ENCODE assay signal across 17 cellular contexts in the genomic region with DNA sequence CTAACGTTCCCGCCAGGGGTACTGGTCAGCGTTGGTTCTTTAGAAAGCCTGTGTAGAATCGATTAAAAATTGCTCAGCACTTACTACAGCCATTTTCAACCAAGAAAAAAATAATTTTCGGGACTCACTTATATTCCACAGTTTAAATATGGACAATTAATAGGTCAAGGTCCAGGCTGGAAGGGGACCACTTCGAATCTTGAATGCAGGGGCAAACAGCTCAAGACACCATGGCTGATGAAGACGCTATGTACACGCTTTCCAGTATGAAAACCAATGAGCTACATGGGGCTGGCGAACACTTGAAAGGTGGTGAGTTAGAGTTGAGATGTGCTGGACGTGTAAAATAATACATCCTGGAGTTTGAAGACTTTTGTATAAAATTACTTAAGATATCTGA.
A peak's percentile ranks its signal among the peaks of the same experiment; 100 is the strongest.
DNase-seq lines count a peak whose midpoint lies in the region; ATAC-seq and TF ChIP-seq lines count a peak whose summit lies in the region.
"Had no signal": no experiment of that assay in that cellular context is flagged by ENCODE, and none has a peak within 500 bp of the region (broad histone marks: within the 10 kb centered on the region; RNA-seq: fewer than 3 reads in every experiment).

No MANE protein-coding gene starts in this region.

- H3K4me3 ChIP-seq in CD4-positive, alpha-beta memory T cell (ENCODE audit: low read length in 2 of 2), result no peak overlapping the region
- H3K4me3 ChIP-seq in RWPE2 (ENCODE audit: severe bottlenecking), result no peak overlapping the region
- H3K4me3 ChIP-seq in effector memory CD4-positive, alpha-beta T cell (ENCODE audit: insufficient read depth, low read depth, low read length, poor library complexity, severe bottlenecking), result no peak overlapping the region
- H3K4me3 ChIP-seq: GM23338, Peyer's patch had no signal

- H3K9me3 Mint-ChIP-seq in activated T-cell treated with anti-CD3 and anti-CD28 coated beads, Interleukin-2, amount 50 U/mL, for 4 hours, result no peaks in the 10 kb centered on the region
- no peaks in the 10 kb centered on the region for H3K9me3 Mint-ChIP-seq in CD4-positive, alpha-beta memory T cell
- H3K9me3 Mint-ChIP-seq: GM23338, IgD-negative memory B cell had no signal

- CTCF ChIA-PET in CD4-positive, alpha-beta memory T cell (lab: Charles Lee; ENCODE audit: partially characterized antibody), result interaction anchor here (1.5 to 2.3 kb wide), 3 partner anchors 9 to 88 kb away, joined by 5 to 10 read pairs (median 10); partner anchors contain the start of gene PRKCQ

- intact Hi-C loops in CD4-positive, alpha-beta memory T cell (cut with micrococcal nuclease), result no loop called here

- no peak for TF ChIP-seq CTCF in RWPE2 (IDR thresholded peaks at IDR 0.05; ENCODE audit: poor library complexity, severe bottlenecking)

- no peaks in the 10 kb centered on the region for H3K27me3 Mint-ChIP-seq in activated T-cell treated with anti-CD3 and anti-CD28 coated beads, Interleukin-2, amount 50 U/mL, for 4 hours (ENCODE audit: low read depth)
- no peaks in the 10 kb centered on the region for H3K27me3 Mint-ChIP-seq in CD4-positive, alpha-beta memory T cell

- peak overlapping the region in 3 of 7 donors; percentile 99 to 100 (median 99) for H3K27ac Mint-ChIP-seq in CD4-positive, alpha-beta memory T cell
- H3K27ac Mint-ChIP-seq: B cell, GM23338 had no signal

- DNase-seq in activated T-cell treated with anti-CD3 and anti-CD28 coated beads, Interleukin-2, amount 50 U/mL, for 4 hours, result no peak
- no peak for DNase-seq in activated T-cell treated with anti-CD3 and anti-CD28 coated beads, Interleukin-2, amount 50 U/mL, for 48 hours
- DNase-seq in CD4-positive, alpha-beta memory T cell, result no peak
- DNase-seq in RWPE2 (ENCODE audit: low spot score) (no peak), NCI-H2081 (lab: John Stamatoyannopoulos, UW) (no peak), COR-L47 (lab: John Stamatoyannopoulos, UW) (no peak), GOT3 (lab: John Stamatoyannopoulos, UW) (no peak)
- no peak for DNase-seq in effector memory CD4-positive, alpha-beta T cell
- DNase-seq: ACHN, DMS 273 treated with DMSO at 0.1 percent for 48 hours, NCI-H1436, NCI-H2029 treated with DMSO at 0.1 percent for 48 hours, NCI-H510A treated with DMSO at 0.1 percent for 48 hours, Peyer's patch had no signal

- H3K4me1 ChIP-seq in CD4-positive, alpha-beta memory T cell (ENCODE audit: insufficient read depth, low read length), result peaks cover 60% of the 10 kb centered on the region
- peaks cover 26% of the 10 kb centered on the region for H3K4me1 ChIP-seq in RWPE2 (ENCODE audit: insufficient read depth, poor library complexity, severe bottlenecking)
- H3K4me1 ChIP-seq in effector memory CD4-positive, alpha-beta T cell (ENCODE audit: control insufficient read depth, insufficient read depth, low read length, poor library complexity, severe bottlenecking), result peaks cover 35% of the 10 kb centered on the region
- H3K4me1 ChIP-seq: Peyer's patch had no signal

- H3K36me3 Mint-ChIP-seq in activated T-cell treated with anti-CD3 and anti-CD28 coated beads, Interleukin-2, amount 50 U/mL, for 4 hours (ENCODE audit: insufficient read depth), result peaks cover 27% of the 10 kb centered on the region
- peaks cover 39 to 45% of the 10 kb centered on the region in 2 donors for H3K36me3 Mint-ChIP-seq in CD4-positive, alpha-beta memory T cell

- POLR2A ChIA-PET in CD4-positive, alpha-beta memory T cell (lab: Charles Lee; ENCODE audit: partially characterized antibody), result interaction anchor here (1.2 to 3.3 kb wide), 9 partner anchors 10 to 105 kb away, joined by 3 to 21 read pairs (median 10); no protein-coding TSS in a partner anchor

- peak overlapping the region; percentile 72 for H3K27ac ChIP-seq in CD4-positive, alpha-beta memory T cell (ENCODE audit: low read depth, low read length)
- peak overlapping the region; percentile 71 for H3K27ac ChIP-seq in RWPE2 (ENCODE audit: poor library complexity, severe bottlenecking)
- peak overlapping the region; percentile 75 for H3K27ac ChIP-seq in effector memory CD4-positive, alpha-beta T cell (ENCODE audit: insufficient read depth, low read length, poor library complexity, severe bottlenecking)

- H3K9me3 ChIP-seq in CD4-positive, alpha-beta memory T cell (ENCODE audit: control insufficient read depth in 1 of 2, low read length in 2 of 2), result no peaks in the 10 kb centered on the region
- no peaks in the 10 kb centered on the region for H3K9me3 ChIP-seq in RWPE2 (ENCODE audit: severe bottlenecking)
- H3K9me3 ChIP-seq in effector memory CD4-positive, alpha-beta T cell (ENCODE audit: control insufficient read depth, low read length), result no peaks in the 10 kb centered on the region
- H3K9me3 ChIP-seq: Peyer's patch had no signal

- H3K27me3 ChIP-seq in CD4-positive, alpha-beta memory T cell (ENCODE audit: insufficient read depth, low read length), result no peaks in the 10 kb centered on the region
- no peaks in the 10 kb centered on the region for H3K27me3 ChIP-seq in RWPE2 (ENCODE audit: insufficient read depth, poor library complexity, severe bottlenecking)
- no peaks in the 10 kb centered on the region for H3K27me3 ChIP-seq in effector memory CD4-positive, alpha-beta T cell (replicated peaks; ENCODE audit: control insufficient read depth, insufficient read depth, low read length, poor library complexity, severe bottlenecking)
- H3K27me3 ChIP-seq: Peyer's patch had no signal

- H3K4me1 Mint-ChIP-seq in activated T-cell treated with anti-CD3 and anti-CD28 coated beads, Interleukin-2, amount 50 U/mL, for 4 hours (ENCODE audit: low read depth), result peaks cover 33% of the 10 kb centered on the region
- H3K4me1 Mint-ChIP-seq in CD4-positive, alpha-beta memory T cell, result peaks cover 4 to 27% (median 15%) of the 10 kb centered on the region in 4 donors
- H3K4me1 Mint-ChIP-seq: B cell had no signal

- H3K4me3 Mint-ChIP-seq in activated T-cell treated with anti-CD3 and anti-CD28 coated beads, Interleukin-2, amount 50 U/mL, for 4 hours, result peak overlapping the region; percentile 76
- H3K4me3 Mint-ChIP-seq in CD4-positive, alpha-beta memory T cell, result peak overlapping the region in 2 of 8 donors; percentile 50 to 57
- H3K4me3 Mint-ChIP-seq: B cell, GM23338, IgD-negative memory B cell had no signal

- H3K36me3 ChIP-seq in CD4-positive, alpha-beta memory T cell (ENCODE audit: insufficient read depth, low read length), result peaks cover 52% of the 10 kb centered on the region
- no peaks in the 10 kb centered on the region for H3K36me3 ChIP-seq in RWPE2 (ENCODE audit: low read depth)
- peaks cover 66% of the 10 kb centered on the region for H3K36me3 ChIP-seq in effector memory CD4-positive, alpha-beta T cell (ENCODE audit: control insufficient read depth, insufficient read depth, low read length)
- H3K36me3 ChIP-seq: Peyer's patch had no signal

- no peak for ATAC-seq in activated T-cell treated with anti-CD3 and anti-CD28 coated beads, Interleukin-2, amount 50 U/mL, for 4 hours
- no peak for ATAC-seq in RWPE2 (ENCODE audit: low read depth)
- ATAC-seq: GM23338 had no signal
